29 cellular contexts compared by ENCODE assay signal in the genomic region with DNA sequence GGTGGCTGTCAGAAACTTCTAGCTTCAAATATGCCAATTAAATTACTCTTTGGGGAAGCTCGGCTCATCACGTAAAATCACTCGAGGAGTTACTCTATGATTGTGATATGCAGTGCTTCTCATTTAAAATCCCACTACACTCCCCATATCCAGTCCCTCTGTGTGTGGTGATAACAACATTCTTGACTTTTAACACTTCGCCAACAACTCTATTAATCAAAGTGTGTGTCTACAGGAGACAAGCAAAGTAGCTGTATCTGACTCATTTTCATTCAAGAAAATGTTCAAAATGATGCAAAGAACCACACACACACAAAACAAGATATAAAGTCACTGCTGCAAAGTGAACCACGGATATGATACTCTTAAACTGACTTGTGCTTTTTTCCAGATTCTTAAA.
"Had no signal": no experiment of that assay in that cellular context is flagged by ENCODE, and none has a peak within 500 bp of the region (broad histone marks: within the 10 kb centered on the region; RNA-seq: fewer than 3 reads in every experiment).

No MANE protein-coding gene starts in this region.

- H3K4me1 ChIP-seq: neural progenitor cell, parathyroid adenoma, psoas muscle, spleen, suprapubic skin, testis, tibial nerve, upper lobe of left lung, vagina had no signal

- H3K4me3 ChIP-seq: neural progenitor cell, ovary, psoas muscle, right lobe of liver, skin epidermis, smooth muscle cell, spleen, suprapubic skin, testis, tibial nerve, upper lobe of left lung, vagina had no signal

- ATAC-seq: naive thymus-derived CD4-positive, alpha-beta T cell; natural killer cell; psoas muscle; right cardiac atrium; right lobe of liver; stimulated activated memory B cell treated with anti-CD40 and anti-IgM and Interleukin-4, amounts not matched to agents 10 μg/mL and 1 μg/mL and 100 μg/mL, for 72 hours; stimulated activated naive CD8-positive, alpha-beta T cell treated with anti-CD3 and anti-CD28 coated beads, Interleukin-15, amount 100 ng/mL, for 72 hours; stimulated activated naive CD8-positive, alpha-beta T cell treated with anti-CD3 and anti-CD28 coated beads, Interleukin-15, Interleukin-2, amounts not matched to agents 100 U/mL and 50 U/mL, for 24 hours had no signal

- H3K9me3 ChIP-seq: ovary, psoas muscle, right lobe of liver, spleen, suprapubic skin, testis, tibial nerve, upper lobe of left lung, vagina had no signal

- H3K27me3 ChIP-seq: neural progenitor cell, ovary, right lobe of liver, spleen, suprapubic skin, testis, tibial nerve, upper lobe of left lung, vagina had no signal

- H3K27ac ChIP-seq: neural progenitor cell, ovary, parathyroid adenoma, psoas muscle, right lobe of liver, skin epidermis, spleen, suprapubic skin, testis, tibial nerve, upper lobe of left lung, vagina had no signal

- H3K36me3 ChIP-seq: neural progenitor cell, ovary, right lobe of liver, spleen, suprapubic skin, tibial nerve, upper lobe of left lung, vagina had no signal

- DNase-seq: naive thymus-derived CD4-positive, alpha-beta T cell; natural killer cell; occipital lobe; ovary; posterior cingulate gyrus; psoas muscle; right cardiac atrium; right lobe of liver; spleen; stimulated activated CD4-positive, alpha-beta T cell treated with anti-CD3 and anti-CD28 coated beads, Interleukin-12 subunit alpha, Interleukin-12 subunit beta, amount 100 ng/mL, for 4 hours; stimulated activated CD4-positive, alpha-beta T cell treated with anti-CD3 and anti-CD28 coated beads, Interleukin-1b, Interleukin-23, amount 100 ng/mL, for 48 hours; stimulated activated CD4-positive, alpha-beta T cell treated with anti-CD3 and anti-CD28 coated beads, Interleukin-4, amount 100 ng/mL, for 1 hour; stimulated activated CD4-positive, alpha-beta T cell treated with anti-CD3 and anti-CD28 coated beads, Interleukin-4, amount 100 ng/mL, for 4 hours; stimulated activated CD8-positive, alpha-beta memory T cell treated with anti-CD3 and anti-CD28 coated beads, Interleukin-4, amount 100 ng/mL, for 48 hours; stimulated activated naive CD4-positive, alpha-beta T cell; stimulated activated naive CD8-positive, alpha-beta T cell treated with anti-CD3 and anti-CD28 coated beads, Interleukin-15, amount 100 ng/mL, for 72 hours; stimulated activated naive CD8-positive, alpha-beta T cell treated with anti-CD3 and anti-CD28 coated beads, Interleukin-15, Interleukin-2, amounts not matched to agents 100 U/mL and 50 U/mL, for 24 hours; substantia nigra; testis; trophoblast cell; upper lobe of left lung had no signal
